Comparison of ENCODE assay signal across 12 cellular contexts in genomic region chr6:52858416-52858815, GRCh38. TPM values are rescaled to one million over a fixed set of nuclear protein-coding genes. Genes with fewer than 3 reads are reported as not detected.
"Had no signal": no experiment of that assay in that cellular context is flagged by ENCODE, and none has a peak within 500 bp of the region (broad histone marks: within the 10 kb centered on the region; RNA-seq: fewer than 3 reads in every experiment).

No MANE protein-coding gene starts in this region.

- H3K4me3 ChIP-seq: GM23248, GM23338, HAP-1 had no signal

- H3K9me3 ChIP-seq: HAP-1 had no signal

- DNase-seq: GM23248, GOT3, H7, H9, HCEC 1CT, HFFc6 had no signal

- ATAC-seq: GM23338, HCT116 had no signal

- H3K9ac ChIP-seq: GM23248 had no signal

- H3K4me1 ChIP-seq: HAP-1 had no signal

- H2AFZ ChIP-seq: GM23248, GM23338 had no signal

- H3K27ac ChIP-seq: GM23248 had no signal

- FAIRE-seq: H1, H54 had no signal

- H3K36me3 ChIP-seq: HAP-1 had no signal

- H3K4me2 ChIP-seq: GM23338 had no signal

RNA-seq across cellular contexts. Expression of gene GSTA5, which starts 17.8 kb away (rescaled TPM):
- total RNA-seq: GM23248, GM23338, H1, H4, H7, H9, HFFc6 had no signal
- polyA plus RNA-seq: GM23248, GM23338, H1 had no signal

RNA-seq across cellular contexts. Expression of gene GSTA3, which starts 51.1 kb away (rescaled TPM):
- total RNA-seq: GM23248, GM23338, H1, H7, H9, HFFc6 had no signal
- polyA plus RNA-seq: GM23248, GM23338, H1 had no signal

RNA-seq across cellular contexts. Expression of gene GSTA1, which starts 54.8 kb away (rescaled TPM):
- total RNA-seq: GM23338, H1, H4, H9 had no signal
- polyA plus RNA-seq: GM23338 had no signal
